13 cellular contexts compared by ENCODE assay signal in genomic region chr15:44595656-44596510, GRCh38. TPM values are rescaled to one million over a fixed set of nuclear protein-coding genes. Genes with fewer than 3 reads are reported as not detected.
A peak's percentile ranks its signal among the peaks of the same experiment; 100 is the strongest.
DNase-seq lines count a peak whose midpoint lies in the region; ATAC-seq, FAIRE-seq and TF ChIP-seq lines count a peak whose summit lies in the region.
"Had no signal": no experiment of that assay in that cellular context is flagged by ENCODE, and none has a peak within 500 bp of the region (broad histone marks: within the 10 kb centered on the region; RNA-seq: fewer than 3 reads in every experiment).

No MANE protein-coding gene starts in this region.

- peaks cover 54% of the 10 kb centered on the region for H3K36me3 Mint-ChIP-seq in activated T-helper 2 cell treated with anti-CD3 and anti-CD28 coated beads, Interferon-gamma antibody, Interleukin-2, Interleukin-4, amounts not matched to agents 10 μg/mL and 5 μg/mL and 100 μg/mL, durations not matched to agents 14 hours and 24 hours and 36 hours (ENCODE audit: low read depth)
- peaks cover 39% of the 10 kb centered on the region for H3K36me3 Mint-ChIP-seq in nephron progenitor cell (ENCODE audit: low read depth)

- intact Hi-C loops in activated T-helper 2 cell treated with anti-CD3 and anti-CD28 coated beads, Interferon-gamma antibody, Interleukin-2, Interleukin-4, amounts not matched to agents 10 μg/mL and 5 μg/mL and 100 μg/mL, durations not matched to agents 14 hours and 24 hours and 36 hours (cut with micrococcal nuclease), result loop anchor here (10.0 kb wide), 2 partner anchors 59 to 259 kb away; no protein-coding TSS in a partner anchor

- H3K9me3 Mint-ChIP-seq in activated T-helper 2 cell treated with anti-CD3 and anti-CD28 coated beads, Interferon-gamma antibody, Interleukin-2, Interleukin-4, amounts not matched to agents 10 μg/mL and 5 μg/mL and 100 μg/mL, durations not matched to agents 14 hours and 24 hours and 36 hours, result no peaks in the 10 kb centered on the region
- H3K9me3 Mint-ChIP-seq in nephron progenitor cell, result no peaks in the 10 kb centered on the region
- H3K9me3 Mint-ChIP-seq: GM23338 had no signal

- DNase-seq in GM12892 (ENCODE audit: insufficient read length), result no peak
- DNase-seq in activated T-helper 2 cell treated with anti-CD3 and anti-CD28 coated beads, Interferon-gamma antibody, Interleukin-2, Interleukin-4, amounts not matched to agents 10 μg/mL and 5 μg/mL and 100 μg/mL, durations not matched to agents 14 hours and 24 hours and 36 hours (ENCODE audit: low spot score), result no peak
- DNase-seq in nephron progenitor cell, result no peak
- DNase-seq in GF-D8 (lab: John Stamatoyannopoulos, UW), result no peak
- no peak for DNase-seq in GDM1 (lab: John Stamatoyannopoulos, UW)
- DNase-seq in ecto neural progenitor cell (ENCODE audit: low spot score), result no peak
- DNase-seq: Caco-2, NCI-H1092 treated with DMSO at 0.1 percent for 48 hours, NCI-H524 treated with DMSO at 0.1 percent for 48 hours, occipital lobe had no signal

- TF ChIP-seq POLR2A in GM12892 (IDR thresholded peaks at IDR 0.05; ENCODE audit: low read depth, low read length), result no peak

- ATAC-seq in HG02759 (IDR thresholded peaks at IDR 0.05; ENCODE audit: unreplicated experiment), result peak; percentile 48
- ATAC-seq: GM23338 had no signal

- H3K4me3 Mint-ChIP-seq in activated T-helper 2 cell treated with anti-CD3 and anti-CD28 coated beads, Interferon-gamma antibody, Interleukin-2, Interleukin-4, amounts not matched to agents 10 μg/mL and 5 μg/mL and 100 μg/mL, durations not matched to agents 14 hours and 24 hours and 36 hours (ENCODE audit: low read depth), result no peak overlapping the region
- no peak overlapping the region for H3K4me3 Mint-ChIP-seq in nephron progenitor cell
- H3K4me3 Mint-ChIP-seq: GM23338 had no signal

- H3K4me1 Mint-ChIP-seq in activated T-helper 2 cell treated with anti-CD3 and anti-CD28 coated beads, Interferon-gamma antibody, Interleukin-2, Interleukin-4, amounts not matched to agents 10 μg/mL and 5 μg/mL and 100 μg/mL, durations not matched to agents 14 hours and 24 hours and 36 hours (ENCODE audit: low read depth), result peaks cover 24% of the 10 kb centered on the region
- H3K4me1 Mint-ChIP-seq in nephron progenitor cell, result no peaks in the 10 kb centered on the region
- H3K4me1 Mint-ChIP-seq: GM23338 had no signal

- FAIRE-seq in GM12892 (lab: Jason Lieb, UNC), result peak; percentile 87
- FAIRE-seq: bronchial epithelial cell had no signal

- no peak for TF ChIP-seq CTCF in nephron progenitor cell (IDR thresholded peaks at IDR 0.05)

- H3K27ac Mint-ChIP-seq in activated T-helper 2 cell treated with anti-CD3 and anti-CD28 coated beads, Interferon-gamma antibody, Interleukin-2, Interleukin-4, amounts not matched to agents 10 μg/mL and 5 μg/mL and 100 μg/mL, durations not matched to agents 14 hours and 24 hours and 36 hours, result peak overlapping the region; percentile 39
- H3K27ac Mint-ChIP-seq in nephron progenitor cell, result peak overlapping the region; percentile 39
- H3K27ac Mint-ChIP-seq: GM23338 had no signal

- H3K27me3 Mint-ChIP-seq in activated T-helper 2 cell treated with anti-CD3 and anti-CD28 coated beads, Interferon-gamma antibody, Interleukin-2, Interleukin-4, amounts not matched to agents 10 μg/mL and 5 μg/mL and 100 μg/mL, durations not matched to agents 14 hours and 24 hours and 36 hours (ENCODE audit: low read depth), result no peaks in the 10 kb centered on the region
- H3K27me3 Mint-ChIP-seq in nephron progenitor cell (ENCODE audit: low read depth, poor library complexity), result no peaks in the 10 kb centered on the region

RNA-seq across cellular contexts. Expression of gene EIF3J, which starts 58.9 kb away (rescaled TPM):
- 54.6 TPM for polyA plus RNA-seq in GM12892 (2012; ENCODE audit: missing spikeins)
- total RNA-seq in activated T-helper 2 cell treated with anti-CD3 and anti-CD28 coated beads, Interferon-gamma antibody, Interleukin-2, Interleukin-4, amounts not matched to agents 10 μg/mL and 5 μg/mL and 100 μg/mL, durations not matched to agents 14 hours and 24 hours and 36 hours, result 127 and 135 TPM in 2 replicates
